ENCODE assay signal across 8 cellular contexts in genomic region chr16:72847187-72848044, GRCh38.
A peak's percentile ranks its signal among the peaks of the same experiment; 100 is the strongest.
DNase-seq lines count a peak whose midpoint lies in the region; ATAC-seq, FAIRE-seq and TF ChIP-seq lines count a peak whose summit lies in the region.

No MANE protein-coding gene starts in this region.

- TF ChIP-seq POLR2A in GM12891 (IDR thresholded peaks at IDR 0.05; ENCODE audit: low read depth, low read length), result no peak

- no peaks in the 10 kb centered on the region for H3K9me3 ChIP-seq in colonic mucosa
- H3K9me3 ChIP-seq in mucosa of descending colon, result no peaks in the 10 kb centered on the region

- intact Hi-C loops in colonic mucosa (cut with DNase I) (no loop called here), mucosa of descending colon (cut with DNase I, micrococcal nuclease) (no loop called here)

- DNase-seq in AG09319 (ENCODE audit: extremely low read depth, low read depth) (no peak), GM12891 (ENCODE audit: insufficient read length, low spot score) (peak; percentile 59), NCI-H1694 treated with DMSO at 0.1 percent for 48 hours (lab: John Stamatoyannopoulos, UW) (peak; percentile 14), colonic mucosa (no peak), mucosa of descending colon (peak in 2 of 3 donors; percentile 31 to 35), NCI-H1436 treated with DMSO at 0.1 percent for 48 hours (lab: John Stamatoyannopoulos, UW) (no peak), inferior parietal cortex (ENCODE audit: extremely low spot score) (no peak)

- no peaks in the 10 kb centered on the region for H3K4me1 ChIP-seq in colonic mucosa
- H3K4me1 ChIP-seq in mucosa of descending colon (ENCODE audit: low read depth), result peaks cover 4% of the 10 kb centered on the region

- TF ChIP-seq CTCF in AG09319 (IDR thresholded peaks at IDR 0.05; ENCODE audit: low read depth, low read length) (peak; percentile 37), colonic mucosa (IDR thresholded peaks at IDR 0.05) (peak; percentile 22), mucosa of descending colon (IDR thresholded peaks at IDR 0.05) (peak; percentile 15)

- ATAC-seq in mucosa of descending colon, result peak; percentile 50
- ATAC-seq in HG03571 (IDR thresholded peaks at IDR 0.05; ENCODE audit: unreplicated experiment), result no peak

- H3K27me3 ChIP-seq in colonic mucosa, result no peaks in the 10 kb centered on the region

- H3K36me3 ChIP-seq in colonic mucosa, result no peaks in the 10 kb centered on the region
- H3K36me3 ChIP-seq in mucosa of descending colon (ENCODE audit: low read depth), result no peaks in the 10 kb centered on the region

- H3K9ac ChIP-seq in colonic mucosa (ENCODE audit: low read depth in 2 of 2, low read length in 2 of 2), result no peak overlapping the region

- H3K27ac ChIP-seq in colonic mucosa, result no peak overlapping the region

- peak; percentile 47 for FAIRE-seq in GM12891 (lab: Jason Lieb, UNC)

- H3K4me3 ChIP-seq in colonic mucosa (no peak overlapping the region), mucosa of descending colon (no peak overlapping the region)

TF ChIP-seq in GM12891, 5 proteins besides CTCF, POLR2A, EP300 and RAD21:
- TF ChIP-seq POLR2AphosphoS5 (IDR thresholded peaks at IDR 0.05; ENCODE audit: low read depth, low read length) (no peak), TAF1 (IDR thresholded peaks at IDR 0.05; ENCODE audit: low read depth, low read length) (no peak), SPI1 (IDR thresholded peaks at IDR 0.05; ENCODE audit: low read depth, low read length) (no peak), PAX5 (IDR thresholded peaks at IDR 0.05; ENCODE audit: insufficient read depth, low read length, severe bottlenecking) (no peak), POU2F2 (IDR thresholded peaks at IDR 0.05; ENCODE audit: low read depth, low read length) (no peak)

Comparison
In these comparisons a context has a peak if more than half of its experiments do, and no peak if none do; other contexts are left out.
1. DNase-seq: peak in GM12891 (single experiment), NCI-H1694 treated with DMSO at 0.1 percent for 48 hours (single experiment) and mucosa of descending colon (2 of 3); none in AG09319 (single experiment), colonic mucosa (single experiment), NCI-H1436 treated with DMSO at 0.1 percent for 48 hours (single experiment) and inferior parietal cortex (single experiment).
2. Peak in every context shown above with its lines, with median percentiles within 50 percentile points of each other: CTCF ChIP-seq.